ENCODE assay signal across 8 cellular contexts in genomic region chr7:100675581-100676350, GRCh38. TPM values are rescaled to one million over a fixed set of nuclear protein-coding genes. Genes with fewer than 3 reads are reported as not detected.
A peak's percentile ranks its signal among the peaks of the same experiment; 100 is the strongest.
DNase-seq lines count a peak whose midpoint lies in the region; ATAC-seq and TF ChIP-seq lines count a peak whose summit lies in the region.

No MANE protein-coding gene starts in this region.

- peak; percentile 33 for ATAC-seq in HG03095 (IDR thresholded peaks at IDR 0.05; ENCODE audit: unreplicated experiment)
- ATAC-seq in stimulated activated naive CD8-positive, alpha-beta T cell treated with anti-CD3 and anti-CD28 coated beads, Interleukin-15, Interleukin-2, amounts not matched to agents 100 U/mL and 50 U/mL, for 24 hours, result peak; percentile 53

- DNase-seq in DMS153 (lab: John Stamatoyannopoulos, UW) (peak; percentile 22), DMS153 treated with DMSO at 0.1 percent for 48 hours (lab: John Stamatoyannopoulos, UW; ENCODE audit: unreplicated experiment) (no peak), fibroblast of pulmonary artery (ENCODE audit: low read depth) (peak; percentile 73), nephron progenitor cell (peak; percentile 71)
- DNase-seq in activated T-helper 2 cell treated with anti-CD3 and anti-CD28 coated beads, Interferon-gamma antibody, Interleukin-2, Interleukin-4, amounts not matched to agents 10 μg/mL and 5 μg/mL and 100 μg/mL, durations not matched to agents 14 hours and 24 hours and 36 hours (ENCODE audit: low spot score), result peak; percentile 86
- DNase-seq in stimulated activated naive CD8-positive, alpha-beta T cell treated with anti-CD3 and anti-CD28 coated beads, Interleukin-15, Interleukin-2, amounts not matched to agents 100 U/mL and 50 U/mL, for 24 hours, result peak; percentile 84

- peaks cover 29% of the 10 kb centered on the region for H3K36me3 Mint-ChIP-seq in activated T-helper 2 cell treated with anti-CD3 and anti-CD28 coated beads, Interferon-gamma antibody, Interleukin-2, Interleukin-4, amounts not matched to agents 10 μg/mL and 5 μg/mL and 100 μg/mL, durations not matched to agents 14 hours and 24 hours and 36 hours (ENCODE audit: low read depth)
- peaks cover 14% of the 10 kb centered on the region for H3K36me3 Mint-ChIP-seq in nephron progenitor cell (ENCODE audit: low read depth)

- H3K4me1 Mint-ChIP-seq in activated T-helper 2 cell treated with anti-CD3 and anti-CD28 coated beads, Interferon-gamma antibody, Interleukin-2, Interleukin-4, amounts not matched to agents 10 μg/mL and 5 μg/mL and 100 μg/mL, durations not matched to agents 14 hours and 24 hours and 36 hours (ENCODE audit: low read depth), result peaks cover 9% of the 10 kb centered on the region
- H3K4me1 Mint-ChIP-seq in nephron progenitor cell, result peaks cover 29% of the 10 kb centered on the region

- H3K4me3 ChIP-seq in fibroblast of pulmonary artery (replicated peaks; ENCODE audit: low read depth, low read length), result peak overlapping the region; percentile 95

- intact Hi-C loops in activated T-helper 2 cell treated with anti-CD3 and anti-CD28 coated beads, Interferon-gamma antibody, Interleukin-2, Interleukin-4, amounts not matched to agents 10 μg/mL and 5 μg/mL and 100 μg/mL, durations not matched to agents 14 hours and 24 hours and 36 hours (cut with micrococcal nuclease), result loop anchor here (1.0 to 10.0 kb wide), 3 partner anchors 89 to 201 kb away; partner anchors contain the start of genes FBXO24, LRCH4 and TSC22D4

- TF ChIP-seq CTCF in fibroblast of pulmonary artery (IDR thresholded peaks at IDR 0.05; ENCODE audit: low read length, missing control alignments) (no peak), nephron progenitor cell (IDR thresholded peaks at IDR 0.05) (no peak)

- H3K27ac Mint-ChIP-seq in activated T-helper 2 cell treated with anti-CD3 and anti-CD28 coated beads, Interferon-gamma antibody, Interleukin-2, Interleukin-4, amounts not matched to agents 10 μg/mL and 5 μg/mL and 100 μg/mL, durations not matched to agents 14 hours and 24 hours and 36 hours, result peak overlapping the region; percentile 74
- no peak overlapping the region for H3K27ac Mint-ChIP-seq in nephron progenitor cell

- H3K4me3 Mint-ChIP-seq in activated T-helper 2 cell treated with anti-CD3 and anti-CD28 coated beads, Interferon-gamma antibody, Interleukin-2, Interleukin-4, amounts not matched to agents 10 μg/mL and 5 μg/mL and 100 μg/mL, durations not matched to agents 14 hours and 24 hours and 36 hours (ENCODE audit: low read depth), result peak overlapping the region; percentile 87
- H3K4me3 Mint-ChIP-seq in nephron progenitor cell, result peak overlapping the region; percentile 57

- H3K27me3 Mint-ChIP-seq in activated T-helper 2 cell treated with anti-CD3 and anti-CD28 coated beads, Interferon-gamma antibody, Interleukin-2, Interleukin-4, amounts not matched to agents 10 μg/mL and 5 μg/mL and 100 μg/mL, durations not matched to agents 14 hours and 24 hours and 36 hours (ENCODE audit: low read depth), result peaks cover 5% of the 10 kb centered on the region
- H3K27me3 Mint-ChIP-seq in nephron progenitor cell (ENCODE audit: low read depth, poor library complexity), result peaks cover 24% of the 10 kb centered on the region

- no peaks in the 10 kb centered on the region for H3K9me3 Mint-ChIP-seq in activated T-helper 2 cell treated with anti-CD3 and anti-CD28 coated beads, Interferon-gamma antibody, Interleukin-2, Interleukin-4, amounts not matched to agents 10 μg/mL and 5 μg/mL and 100 μg/mL, durations not matched to agents 14 hours and 24 hours and 36 hours
- H3K9me3 Mint-ChIP-seq in nephron progenitor cell, result no peaks in the 10 kb centered on the region

TF ChIP-seq in PFSK-1, 5 proteins besides CTCF, POLR2A, EP300 and RAD21:
- TF ChIP-seq POLR2AphosphoS5 (IDR thresholded peaks at IDR 0.05; ENCODE audit: low read depth, low read length) (no peak), FOXP2 (optimal IDR thresholded peaks at IDR 0.05; ENCODE audit: borderline replicate concordance, extremely low read depth, extremely low read length, insufficient read depth) (no peak), SIN3A (IDR thresholded peaks at IDR 0.05; ENCODE audit: borderline replicate concordance, insufficient read depth, low read length) (peak; percentile 55; the same call in 1 of the 2 replicates), TAF1 (IDR thresholded peaks at IDR 0.05; ENCODE audit: borderline replicate concordance, insufficient read depth, low read length) (no peak)
- TF ChIP-seq, protein P1, sequence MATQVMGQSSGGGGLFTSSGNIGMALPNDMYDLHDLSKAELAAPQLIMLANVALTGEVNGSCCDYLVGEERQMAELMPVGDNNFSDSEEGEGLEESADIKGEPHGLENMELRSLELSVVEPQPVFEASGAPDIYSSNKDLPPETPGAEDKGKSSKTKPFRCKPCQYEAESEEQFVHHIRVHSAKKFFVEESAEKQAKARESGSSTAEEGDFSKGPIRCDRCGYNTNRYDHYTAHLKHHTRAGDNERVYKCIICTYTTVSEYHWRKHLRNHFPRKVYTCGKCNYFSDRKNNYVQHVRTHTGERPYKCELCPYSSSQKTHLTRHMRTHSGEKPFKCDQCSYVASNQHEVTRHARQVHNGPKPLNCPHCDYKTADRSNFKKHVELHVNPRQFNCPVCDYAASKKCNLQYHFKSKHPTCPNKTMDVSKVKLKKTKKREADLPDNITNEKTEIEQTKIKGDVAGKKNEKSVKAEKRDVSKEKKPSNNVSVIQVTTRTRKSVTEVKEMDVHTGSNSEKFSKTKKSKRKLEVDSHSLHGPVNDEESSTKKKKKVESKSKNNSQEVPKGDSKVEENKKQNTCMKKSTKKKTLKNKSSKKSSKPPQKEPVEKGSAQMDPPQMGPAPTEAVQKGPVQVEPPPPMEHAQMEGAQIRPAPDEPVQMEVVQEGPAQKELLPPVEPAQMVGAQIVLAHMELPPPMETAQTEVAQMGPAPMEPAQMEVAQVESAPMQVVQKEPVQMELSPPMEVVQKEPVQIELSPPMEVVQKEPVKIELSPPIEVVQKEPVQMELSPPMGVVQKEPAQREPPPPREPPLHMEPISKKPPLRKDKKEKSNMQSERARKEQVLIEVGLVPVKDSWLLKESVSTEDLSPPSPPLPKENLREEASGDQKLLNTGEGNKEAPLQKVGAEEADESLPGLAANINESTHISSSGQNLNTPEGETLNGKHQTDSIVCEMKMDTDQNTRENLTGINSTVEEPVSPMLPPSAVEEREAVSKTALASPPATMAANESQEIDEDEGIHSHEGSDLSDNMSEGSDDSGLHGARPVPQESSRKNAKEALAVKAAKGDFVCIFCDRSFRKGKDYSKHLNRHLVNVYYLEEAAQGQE (IDR thresholded peaks at IDR 0.05; ENCODE audit: insufficient read depth in 1 of 2, low read depth in 2 of 2, low read length in 2 of 2), result no peak

RNA-seq across cellular contexts. Expression of gene GNB2, which starts 2.2 kb away (rescaled TPM):
- polyA plus RNA-seq in PFSK-1 (2012; ENCODE audit: insufficient read length, low read depth), result 509 TPM
- total RNA-seq in activated T-helper 2 cell treated with anti-CD3 and anti-CD28 coated beads, Interferon-gamma antibody, Interleukin-2, Interleukin-4, amounts not matched to agents 10 μg/mL and 5 μg/mL and 100 μg/mL, durations not matched to agents 14 hours and 24 hours and 36 hours, result 221 and 224 TPM in 2 replicates

RNA-seq across cellular contexts. Expression of gene GIGYF1, which starts 18.3 kb away (rescaled TPM):
- polyA plus RNA-seq in PFSK-1 (2012; ENCODE audit: insufficient read length, low read depth), result 35.9 TPM
- 51.0 and 53.9 TPM in 2 replicates for total RNA-seq in activated T-helper 2 cell treated with anti-CD3 and anti-CD28 coated beads, Interferon-gamma antibody, Interleukin-2, Interleukin-4, amounts not matched to agents 10 μg/mL and 5 μg/mL and 100 μg/mL, durations not matched to agents 14 hours and 24 hours and 36 hours

RNA-seq across cellular contexts. Expression of gene ACTL6B, which starts 19.5 kb away (rescaled TPM):
- not detected for polyA plus RNA-seq in PFSK-1 (2012; ENCODE audit: insufficient read length, low read depth)
- not detected in 2 replicates for total RNA-seq in activated T-helper 2 cell treated with anti-CD3 and anti-CD28 coated beads, Interferon-gamma antibody, Interleukin-2, Interleukin-4, amounts not matched to agents 10 μg/mL and 5 μg/mL and 100 μg/mL, durations not matched to agents 14 hours and 24 hours and 36 hours

RNA-seq across cellular contexts. Expression of gene POP7, which starts 30.2 kb away (rescaled TPM):
- polyA plus RNA-seq in PFSK-1 (2012; ENCODE audit: insufficient read length, low read depth), result 103 TPM
- 67.6 and 68.7 TPM in 2 replicates for total RNA-seq in activated T-helper 2 cell treated with anti-CD3 and anti-CD28 coated beads, Interferon-gamma antibody, Interleukin-2, Interleukin-4, amounts not matched to agents 10 μg/mL and 5 μg/mL and 100 μg/mL, durations not matched to agents 14 hours and 24 hours and 36 hours

RNA-seq across cellular contexts. Expression of gene TFR2, which starts 34.4 kb away (rescaled TPM):
- not detected for polyA plus RNA-seq in PFSK-1 (2012; ENCODE audit: insufficient read length, low read depth)
- total RNA-seq in activated T-helper 2 cell treated with anti-CD3 and anti-CD28 coated beads, Interferon-gamma antibody, Interleukin-2, Interleukin-4, amounts not matched to agents 10 μg/mL and 5 μg/mL and 100 μg/mL, durations not matched to agents 14 hours and 24 hours and 36 hours, result 16.7 and 19.7 TPM in 2 replicates
